In genomic region chr5:36654598-36654997, GRCh38 we compare ENCODE assay signal across 15 cellular contexts. TPM values are rescaled to one million over a fixed set of nuclear protein-coding genes. Genes with fewer than 3 reads are reported as not detected.
"Had no signal": no experiment of that assay in that cellular context is flagged by ENCODE, and none has a peak within 500 bp of the region (broad histone marks: within the 10 kb centered on the region; RNA-seq: fewer than 3 reads in every experiment).

No MANE protein-coding gene starts in this region.

- H3K36me3 Mint-ChIP-seq: stimulated activated memory B cell treated with anti-CD40 and anti-IgM and Interleukin-4, amounts not matched to agents 10 μg/mL and 1 μg/mL and 100 μg/mL, for 72 hours; T-cell had no signal

- H3K4me3 Mint-ChIP-seq: activated CD4-positive, alpha-beta T cell treated with anti-CD3 and anti-CD28 coated beads, Interleukin-2, amount 10 ng/mL, durations not matched to agents 24 days and 14 days; activated naive CD8-positive, alpha-beta T cell treated with anti-CD3 and anti-CD28 coated beads, Interleukin-2, amount 50 U/mL, for 24 hours; mesothelial cell of epicardium; stimulated activated memory B cell treated with anti-CD40 and anti-IgM and Interleukin-4, amounts not matched to agents 10 μg/mL and 1 μg/mL and 100 μg/mL, for 72 hours; T-cell had no signal

- H3K4me1 Mint-ChIP-seq: activated CD4-positive, alpha-beta T cell treated with anti-CD3 and anti-CD28 coated beads, Interleukin-2, amount 10 ng/mL, durations not matched to agents 24 days and 14 days; activated naive CD8-positive, alpha-beta T cell treated with anti-CD3 and anti-CD28 coated beads, Interleukin-2, amount 50 U/mL, for 24 hours; stimulated activated memory B cell treated with anti-CD40 and anti-IgM and Interleukin-4, amounts not matched to agents 10 μg/mL and 1 μg/mL and 100 μg/mL, for 72 hours; T-cell had no signal

- H3K27me3 ChIP-seq: esophagus squamous epithelium had no signal

- H3K27ac ChIP-seq: esophagus squamous epithelium, lower lobe of right lung, parathyroid adenoma, WERI-Rb-1 had no signal

- H3K27ac Mint-ChIP-seq: activated CD4-positive, alpha-beta T cell treated with anti-CD3 and anti-CD28 coated beads, Interleukin-2, amount 10 ng/mL, durations not matched to agents 24 days and 14 days; activated naive CD8-positive, alpha-beta T cell treated with anti-CD3 and anti-CD28 coated beads, Interleukin-2, amount 50 U/mL, for 24 hours; stimulated activated memory B cell treated with anti-CD40 and anti-IgM and Interleukin-4, amounts not matched to agents 10 μg/mL and 1 μg/mL and 100 μg/mL, for 72 hours; T-cell had no signal

- H3K4me3 ChIP-seq: esophagus squamous epithelium, lower lobe of right lung, smooth muscle cell had no signal

- H3K9me3 ChIP-seq: esophagus squamous epithelium, lower lobe of right lung had no signal

- ATAC-seq: activated naive CD8-positive, alpha-beta T cell treated with anti-CD3 and anti-CD28 coated beads, Interleukin-2, amount 50 U/mL, for 24 hours; stimulated activated memory B cell treated with anti-CD40 and anti-IgM and Interleukin-4, amounts not matched to agents 10 μg/mL and 1 μg/mL and 100 μg/mL, for 72 hours; T-cell had no signal

- H3K9me3 Mint-ChIP-seq: activated CD4-positive, alpha-beta T cell treated with anti-CD3 and anti-CD28 coated beads, Interleukin-2, amount 10 ng/mL, durations not matched to agents 24 days and 14 days; activated naive CD8-positive, alpha-beta T cell treated with anti-CD3 and anti-CD28 coated beads, Interleukin-2, amount 50 U/mL, for 24 hours; mesothelial cell of epicardium; stimulated activated memory B cell treated with anti-CD40 and anti-IgM and Interleukin-4, amounts not matched to agents 10 μg/mL and 1 μg/mL and 100 μg/mL, for 72 hours; T-cell had no signal

- H3K36me3 ChIP-seq: esophagus squamous epithelium, lower lobe of right lung, WERI-Rb-1 had no signal

- DNase-seq: activated CD4-positive, alpha-beta T cell treated with anti-CD3 and anti-CD28 coated beads, Interleukin-2, amount 10 ng/mL, durations not matched to agents 24 days and 14 days; activated naive CD4-positive, alpha-beta T cell treated with Interleukin-2 at 50 U/mL for 16 hours; activated naive CD8-positive, alpha-beta T cell treated with anti-CD3 and anti-CD28 coated beads, Interleukin-2, amount 50 U/mL, for 24 hours; cerebellar nuclear complex; esophagus squamous epithelium; kidney; lower lobe of right lung; T-cell; T1000; trophoblast cell; WERI-Rb-1 had no signal

RNA-seq across cellular contexts. Expression of gene SLC1A3, which starts 48.2 kb away (rescaled TPM):
- total RNA-seq: activated CD4-positive, alpha-beta T cell treated with anti-CD3 and anti-CD28 coated beads, Interleukin-2, amount 10 ng/mL, durations not matched to agents 24 days and 14 days had no signal
